In the genomic region with DNA sequence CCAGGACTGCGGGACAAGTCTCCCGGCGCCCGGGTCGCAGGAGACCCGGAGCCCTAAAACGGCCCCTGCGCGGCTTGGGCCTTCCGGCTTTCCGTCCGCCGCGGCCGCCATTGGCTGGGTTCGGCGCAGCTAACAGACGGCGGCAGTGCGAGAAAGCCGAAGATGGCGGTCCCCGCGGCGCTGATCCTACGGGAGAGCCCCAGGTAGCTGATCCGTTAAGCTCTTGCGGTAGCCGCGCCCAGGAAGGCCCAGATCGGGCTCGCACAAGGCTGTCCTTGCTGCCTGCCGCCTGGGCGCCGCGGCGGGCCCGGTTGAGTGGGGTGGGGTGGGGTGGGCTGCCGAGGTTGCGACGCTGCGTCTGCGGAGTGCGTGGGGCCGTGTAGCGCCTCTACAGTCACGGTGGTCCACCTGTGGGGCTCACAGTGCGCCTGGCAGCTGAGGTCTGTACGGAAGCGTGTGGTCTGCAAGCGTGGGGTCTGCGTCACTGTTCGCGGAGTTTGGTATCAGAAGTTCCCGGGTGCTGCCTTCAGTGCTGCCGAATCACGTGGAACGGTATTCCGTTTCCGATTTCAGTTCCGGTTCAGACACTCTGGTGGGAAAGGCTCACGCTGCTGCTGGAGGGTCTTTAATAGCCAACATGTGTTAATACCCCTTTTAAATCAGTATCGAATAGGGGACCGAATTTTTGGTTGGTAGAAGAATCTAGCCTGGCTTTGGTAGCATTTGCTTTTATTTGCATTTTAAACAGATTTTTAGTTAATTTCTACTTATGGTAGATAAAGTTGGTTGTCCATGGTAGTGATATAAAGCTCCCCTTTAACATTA, we compare ENCODE assay signal across 1 cellular context.
TF ChIP-seq lines count a peak whose summit lies in the region.

COMMD10 (plus strand) TSS at position 135 of the 825 bp plus-strand sequence.

TF ChIP-seq in HepG2, 621 proteins besides CTCF, POLR2A, EP300 and RAD21 (continued from another document and continues in another):
- TF ChIP-seq NFAT5 (CRISPR knock-in tag; IDR thresholded peaks at IDR 0.05) (no peak), TRIM24 (CRISPR knock-in tag; IDR thresholded peaks at IDR 0.05) (no peak), FOXK1 (CRISPR knock-in tag; IDR thresholded peaks at IDR 0.05; ENCODE audit: borderline replicate concordance, low read depth) (no peak; the same call in 1 of the 2 replicates), ZSCAN5A (CRISPR knock-in tag; IDR thresholded peaks at IDR 0.05; ENCODE audit: borderline replicate concordance) (no peak), DPF2 (CRISPR knock-in tag; IDR thresholded peaks at IDR 0.05; ENCODE audit: borderline replicate concordance, low read depth) (no peak), SAFB2 (CRISPR knock-in tag; IDR thresholded peaks at IDR 0.05; ENCODE audit: borderline replicate concordance, low read depth) (peak; percentile 88; the same call in 1 of the 2 replicates), ZFP90 (CRISPR knock-in tag; IDR thresholded peaks at IDR 0.05; ENCODE audit: borderline replicate concordance) (peak; percentile 87), ZKSCAN1 (IDR thresholded peaks at IDR 0.05; ENCODE audit: low read length) (no peak), MBNL3 (CRISPR knock-in tag; conservative IDR thresholded peaks at IDR 0.05) (no peak), ISX (CRISPR knock-in tag; conservative IDR thresholded peaks at IDR 0.05) (peak; percentile 76; the same call in 1 of the 2 replicates), MTF1 (CRISPR knock-in tag; IDR thresholded peaks at IDR 0.05) (peak; percentile 28; the same call in 1 of the 2 replicates), PLRG1 (conservative IDR thresholded peaks at IDR 0.05) (no peak), MBD4 (IDR thresholded peaks at IDR 0.05; ENCODE audit: borderline replicate concordance, low read length) (no peak), ZNF616 (CRISPR knock-in tag; IDR thresholded peaks at IDR 0.05; ENCODE audit: low read depth) (0 out of 2 replicates have a peak, but pooled peaks have one; percentile 75), MAFK (conservative IDR thresholded peaks at IDR 0.05 in 1 of 2, IDR thresholded peaks at IDR 0.05 in 1 of 2; ENCODE audit: low read length in 2 of 2) (no peak), ZNF121 (CRISPR knock-in tag; IDR thresholded peaks at IDR 0.05) (0 out of 2 replicates have a peak, but pooled peaks have one; percentile 24), ADNP (CRISPR knock-in tag; IDR thresholded peaks at IDR 0.05) (0 out of 2 replicates have a peak, but pooled peaks have one; percentile 9), ZNF367 (CRISPR knock-in tag; IDR thresholded peaks at IDR 0.05; ENCODE audit: borderline replicate concordance) (no peak), ZNF784 (CRISPR knock-in tag; IDR thresholded peaks at IDR 0.05; ENCODE audit: borderline replicate concordance) (peak; percentile 65; the same call in 1 of the 2 replicates), ZNF317 (CRISPR knock-in tag; IDR thresholded peaks at IDR 0.05) (no peak; the same call in 1 of the 2 replicates), AKNA (CRISPR knock-in tag; IDR thresholded peaks at IDR 0.05; ENCODE audit: borderline replicate concordance) (no peak), ZNF3 (CRISPR knock-in tag; IDR thresholded peaks at IDR 0.05) (no peak)
- TF ChIP-seq, protein P1, sequence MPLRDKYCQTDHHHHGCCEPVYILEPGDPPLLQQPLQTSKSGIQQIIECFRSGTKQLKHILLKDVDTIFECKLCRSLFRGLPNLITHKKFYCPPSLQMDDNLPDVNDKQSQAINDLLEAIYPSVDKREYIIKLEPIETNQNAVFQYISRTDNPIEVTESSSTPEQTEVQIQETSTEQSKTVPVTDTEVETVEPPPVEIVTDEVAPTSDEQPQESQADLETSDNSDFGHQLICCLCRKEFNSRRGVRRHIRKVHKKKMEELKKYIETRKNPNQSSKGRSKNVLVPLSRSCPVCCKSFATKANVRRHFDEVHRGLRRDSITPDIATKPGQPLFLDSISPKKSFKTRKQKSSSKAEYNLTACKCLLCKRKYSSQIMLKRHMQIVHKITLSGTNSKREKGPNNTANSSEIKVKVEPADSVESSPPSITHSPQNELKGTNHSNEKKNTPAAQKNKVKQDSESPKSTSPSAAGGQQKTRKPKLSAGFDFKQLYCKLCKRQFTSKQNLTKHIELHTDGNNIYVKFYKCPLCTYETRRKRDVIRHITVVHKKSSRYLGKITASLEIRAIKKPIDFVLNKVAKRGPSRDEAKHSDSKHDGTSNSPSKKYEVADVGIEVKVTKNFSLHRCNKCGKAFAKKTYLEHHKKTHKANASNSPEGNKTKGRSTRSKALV (CRISPR knock-in tag; IDR thresholded peaks at IDR 0.05): no peak
- TF ChIP-seq, protein P2, sequence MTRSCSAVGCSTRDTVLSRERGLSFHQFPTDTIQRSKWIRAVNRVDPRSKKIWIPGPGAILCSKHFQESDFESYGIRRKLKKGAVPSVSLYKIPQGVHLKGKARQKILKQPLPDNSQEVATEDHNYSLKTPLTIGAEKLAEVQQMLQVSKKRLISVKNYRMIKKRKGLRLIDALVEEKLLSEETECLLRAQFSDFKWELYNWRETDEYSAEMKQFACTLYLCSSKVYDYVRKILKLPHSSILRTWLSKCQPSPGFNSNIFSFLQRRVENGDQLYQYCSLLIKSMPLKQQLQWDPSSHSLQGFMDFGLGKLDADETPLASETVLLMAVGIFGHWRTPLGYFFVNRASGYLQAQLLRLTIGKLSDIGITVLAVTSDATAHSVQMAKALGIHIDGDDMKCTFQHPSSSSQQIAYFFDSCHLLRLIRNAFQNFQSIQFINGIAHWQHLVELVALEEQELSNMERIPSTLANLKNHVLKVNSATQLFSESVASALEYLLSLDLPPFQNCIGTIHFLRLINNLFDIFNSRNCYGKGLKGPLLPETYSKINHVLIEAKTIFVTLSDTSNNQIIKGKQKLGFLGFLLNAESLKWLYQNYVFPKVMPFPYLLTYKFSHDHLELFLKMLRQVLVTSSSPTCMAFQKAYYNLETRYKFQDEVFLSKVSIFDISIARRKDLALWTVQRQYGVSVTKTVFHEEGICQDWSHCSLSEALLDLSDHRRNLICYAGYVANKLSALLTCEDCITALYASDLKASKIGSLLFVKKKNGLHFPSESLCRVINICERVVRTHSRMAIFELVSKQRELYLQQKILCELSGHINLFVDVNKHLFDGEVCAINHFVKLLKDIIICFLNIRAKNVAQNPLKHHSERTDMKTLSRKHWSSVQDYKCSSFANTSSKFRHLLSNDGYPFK (CRISPR knock-in tag; IDR thresholded peaks at IDR 0.05; ENCODE audit: borderline replicate concordance): peak; percentile 81
- TF ChIP-seq, protein P3, sequence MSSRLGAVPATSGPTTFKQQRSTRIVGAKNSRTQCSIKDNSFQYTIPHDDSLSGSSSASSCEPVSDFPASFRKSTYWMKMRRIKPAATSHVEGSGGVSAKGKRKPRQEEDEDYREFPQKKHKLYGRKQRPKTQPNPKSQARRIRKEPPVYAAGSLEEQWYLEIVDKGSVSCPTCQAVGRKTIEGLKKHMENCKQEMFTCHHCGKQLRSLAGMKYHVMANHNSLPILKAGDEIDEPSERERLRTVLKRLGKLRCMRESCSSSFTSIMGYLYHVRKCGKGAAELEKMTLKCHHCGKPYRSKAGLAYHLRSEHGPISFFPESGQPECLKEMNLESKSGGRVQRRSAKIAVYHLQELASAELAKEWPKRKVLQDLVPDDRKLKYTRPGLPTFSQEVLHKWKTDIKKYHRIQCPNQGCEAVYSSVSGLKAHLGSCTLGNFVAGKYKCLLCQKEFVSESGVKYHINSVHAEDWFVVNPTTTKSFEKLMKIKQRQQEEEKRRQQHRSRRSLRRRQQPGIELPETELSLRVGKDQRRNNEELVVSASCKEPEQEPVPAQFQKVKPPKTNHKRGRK (CRISPR knock-in tag; IDR thresholded peaks at IDR 0.05): 0 out of 2 replicates have a peak, but pooled peaks have one; percentile 49
- TF ChIP-seq, protein P4, sequence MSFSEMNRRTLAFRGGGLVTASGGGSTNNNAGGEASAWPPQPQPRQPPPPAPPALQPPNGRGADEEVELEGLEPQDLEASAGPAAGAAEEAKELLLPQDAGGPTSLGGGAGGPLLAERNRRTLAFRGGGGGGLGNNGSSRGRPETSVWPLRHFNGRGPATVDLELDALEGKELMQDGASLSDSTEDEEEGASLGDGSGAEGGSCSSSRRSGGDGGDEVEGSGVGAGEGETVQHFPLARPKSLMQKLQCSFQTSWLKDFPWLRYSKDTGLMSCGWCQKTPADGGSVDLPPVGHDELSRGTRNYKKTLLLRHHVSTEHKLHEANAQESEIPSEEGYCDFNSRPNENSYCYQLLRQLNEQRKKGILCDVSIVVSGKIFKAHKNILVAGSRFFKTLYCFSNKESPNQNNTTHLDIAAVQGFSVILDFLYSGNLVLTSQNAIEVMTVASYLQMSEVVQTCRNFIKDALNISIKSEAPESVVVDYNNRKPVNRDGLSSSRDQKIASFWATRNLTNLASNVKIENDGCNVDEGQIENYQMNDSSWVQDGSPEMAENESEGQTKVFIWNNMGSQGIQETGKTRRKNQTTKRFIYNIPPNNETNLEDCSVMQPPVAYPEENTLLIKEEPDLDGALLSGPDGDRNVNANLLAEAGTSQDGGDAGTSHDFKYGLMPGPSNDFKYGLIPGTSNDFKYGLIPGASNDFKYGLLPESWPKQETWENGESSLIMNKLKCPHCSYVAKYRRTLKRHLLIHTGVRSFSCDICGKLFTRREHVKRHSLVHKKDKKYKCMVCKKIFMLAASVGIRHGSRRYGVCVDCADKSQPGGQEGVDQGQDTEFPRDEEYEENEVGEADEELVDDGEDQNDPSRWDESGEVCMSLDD (CRISPR knock-in tag; IDR thresholded peaks at IDR 0.05; ENCODE audit: borderline replicate concordance): no peak
